ENCODE assay signal across 16 cellular contexts in the genomic region with DNA sequence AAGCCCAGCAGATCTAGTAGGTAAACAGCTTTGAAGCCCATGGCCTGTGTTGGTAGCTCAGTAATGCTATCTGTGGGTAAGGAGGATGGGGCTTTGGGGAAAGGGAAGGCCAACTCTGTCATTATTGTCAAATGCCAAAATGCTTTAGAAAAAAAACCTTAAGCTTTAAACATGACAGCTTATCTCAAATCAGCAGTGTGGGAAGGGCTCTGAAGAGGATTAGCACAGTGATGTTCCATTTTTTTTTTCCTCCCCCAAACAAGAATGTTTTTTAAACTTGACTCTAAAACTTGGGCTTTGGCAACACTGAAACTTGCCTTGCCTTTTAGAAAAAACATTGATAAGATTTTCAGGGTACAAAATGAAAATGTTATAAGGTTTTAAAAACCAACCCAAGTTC.
"Had no signal": no experiment of that assay in that cellular context is flagged by ENCODE, and none has a peak within 500 bp of the region (broad histone marks: within the 10 kb centered on the region; RNA-seq: fewer than 3 reads in every experiment).

No MANE protein-coding gene starts in this region.

- H3K27me3 ChIP-seq: ovary, SJCRH30, upper lobe of right lung had no signal

- ATAC-seq: mucosa of descending colon; naive thymus-derived CD8-positive, alpha-beta T cell; upper lobe of right lung had no signal

- H3K27me3 Mint-ChIP-seq: activated CD4-positive, alpha-beta memory T cell treated with anti-CD3 and anti-CD28 coated beads for 36 hours; naive thymus-derived CD8-positive, alpha-beta T cell had no signal

- DNase-seq: activated CD4-positive, alpha-beta memory T cell treated with anti-CD3 and anti-CD28 coated beads for 36 hours; activated naive CD4-positive, alpha-beta T cell; central memory CD4-positive, alpha-beta T cell; cortex of kidney; effector memory CD4-positive, alpha-beta T cell; glutamatergic neuron; mammary epithelial cell; mucosa of descending colon; naive thymus-derived CD8-positive, alpha-beta T cell; ovary; SJCRH30; SW 1271; upper lobe of right lung had no signal

- H3K4me1 ChIP-seq: SJCRH30 had no signal

- H3K4me3 Mint-ChIP-seq: activated CD4-positive, alpha-beta memory T cell treated with anti-CD3 and anti-CD28 coated beads for 36 hours; naive thymus-derived CD8-positive, alpha-beta T cell; T-helper 2 cell treated with Interferon-gamma antibody and Interleukin-4, amounts not matched to agents 5 μg/mL and 100 μg/mL, for 36 hours had no signal

- H3K27ac ChIP-seq: epithelial cell of prostate, SJCRH30, upper lobe of right lung, VCaP had no signal

- H3K36me3 ChIP-seq: ovary, SJCRH30, upper lobe of right lung had no signal

- H3K9me3 ChIP-seq: mucosa of descending colon, ovary, SJCRH30, upper lobe of right lung had no signal

- H3K4me3 ChIP-seq: mucosa of descending colon, ovary, SJCRH30, upper lobe of right lung had no signal

- H3K9me3 Mint-ChIP-seq: activated CD4-positive, alpha-beta memory T cell treated with anti-CD3 and anti-CD28 coated beads for 36 hours; naive thymus-derived CD8-positive, alpha-beta T cell; T-helper 2 cell treated with Interferon-gamma antibody and Interleukin-4, amounts not matched to agents 5 μg/mL and 100 μg/mL, for 36 hours had no signal

- H3K36me3 Mint-ChIP-seq: activated CD4-positive, alpha-beta memory T cell treated with anti-CD3 and anti-CD28 coated beads for 36 hours had no signal

- H3K27ac Mint-ChIP-seq: activated CD4-positive, alpha-beta memory T cell treated with anti-CD3 and anti-CD28 coated beads for 36 hours; naive thymus-derived CD8-positive, alpha-beta T cell; T-helper 2 cell treated with Interferon-gamma antibody and Interleukin-4, amounts not matched to agents 5 μg/mL and 100 μg/mL, for 36 hours had no signal
